ENCODE assay signal across 19 cellular contexts in genomic region chr2:3180082-3180908, GRCh38.
A peak's percentile ranks its signal among the peaks of the same experiment; 100 is the strongest.
DNase-seq lines count a peak whose midpoint lies in the region; ATAC-seq, FAIRE-seq and TF ChIP-seq lines count a peak whose summit lies in the region.
"Had no signal": no experiment of that assay in that cellular context is flagged by ENCODE, and none has a peak within 500 bp of the region (broad histone marks: within the 10 kb centered on the region; RNA-seq: fewer than 3 reads in every experiment).

No MANE protein-coding gene starts in this region.

- H3K9me3 Mint-ChIP-seq in activated T-cell treated with anti-CD3 and anti-CD28 coated beads, Interleukin-2, amount 50 U/mL, for 4 hours: no peaks in the 10 kb centered on the region
- H3K9me3 Mint-ChIP-seq: activated naive CD4-positive, alpha-beta T cell treated with anti-CD3 and anti-CD28 coated beads for 36 hours; CD4-positive, alpha-beta T cell; stimulated activated naive CD8-positive, alpha-beta T cell treated with anti-CD3 and anti-CD28 coated beads, Interleukin-15, Interleukin-2, amounts not matched to agents 100 ng/mL and 50 ng/mL, for 24 hours had no signal

- no peak overlapping the region for H3K9ac ChIP-seq in kidney (ENCODE audit: low read length in 2 of 2)

- intact Hi-C loops in kidney (cut with DNase I): no loop called here

- H3K4me1 Mint-ChIP-seq in activated T-cell treated with anti-CD3 and anti-CD28 coated beads, Interleukin-2, amount 50 U/mL, for 4 hours (ENCODE audit: low read depth): no peaks in the 10 kb centered on the region
- H3K4me1 Mint-ChIP-seq: activated CD8-positive, alpha-beta memory T cell treated with anti-CD3 and anti-CD28 coated beads, Interleukin-2, amount 10 ng/mL, durations not matched to agents 7 days and 5 days had no signal

- no peaks in the 10 kb centered on the region for H3K27me3 ChIP-seq in bronchial epithelial cell (ENCODE audit: control insufficient read depth, insufficient read depth, low read length)
- H3K27me3 ChIP-seq in small intestine (ENCODE audit: control insufficient read depth in 2 of 2, insufficient read depth in 2 of 2, low read length in 2 of 2): no peaks in the 10 kb centered on the region
- H3K27me3 ChIP-seq: uterus had no signal

- H3K4me3 ChIP-seq in bronchial epithelial cell (ENCODE audit: low read depth, low read length) (no peak overlapping the region), kidney (ENCODE audit: low read length in 2 of 2) (no peak overlapping the region), small intestine (ENCODE audit: low read depth in 1 of 2, low read length in 2 of 2) (no peak overlapping the region)
- H3K4me3 ChIP-seq: uterus had no signal

- no peak for TF ChIP-seq CTCF in bronchial epithelial cell (IDR thresholded peaks at IDR 0.05; ENCODE audit: insufficient read depth, low read length, severe bottlenecking)
- no peak for TF ChIP-seq CTCF in kidney (IDR thresholded peaks at IDR 0.05; ENCODE audit: borderline replicate concordance, extremely low read depth, insufficient read depth)

- ATAC-seq in activated T-cell treated with anti-CD3 and anti-CD28 coated beads, Interleukin-2, amount 50 U/mL, for 4 hours: peak; percentile 19 to 22
- ATAC-seq in HG03097 (IDR thresholded peaks at IDR 0.05; ENCODE audit: low FRiP score, unreplicated experiment): no peak
- ATAC-seq: activated CD8-positive, alpha-beta memory T cell treated with anti-CD3 and anti-CD28 coated beads, Interleukin-2, amount 10 ng/mL, durations not matched to agents 7 days and 5 days had no signal

- TF ChIP-seq POLR2A in erythroblast (IDR thresholded peaks at IDR 0.05; ENCODE audit: low read length): no peak

- no peak overlapping the region for H3K4me3 Mint-ChIP-seq in activated T-cell treated with anti-CD3 and anti-CD28 coated beads, Interleukin-2, amount 50 U/mL, for 4 hours
- H3K4me3 Mint-ChIP-seq: activated CD8-positive, alpha-beta memory T cell treated with anti-CD3 and anti-CD28 coated beads, Interleukin-2, amount 10 ng/mL, durations not matched to agents 7 days and 5 days; activated naive CD4-positive, alpha-beta T cell treated with anti-CD3 and anti-CD28 coated beads for 36 hours; brain; CD4-positive, alpha-beta T cell; stimulated activated naive CD8-positive, alpha-beta T cell treated with anti-CD3 and anti-CD28 coated beads, Interleukin-15, Interleukin-2, amounts not matched to agents 100 ng/mL and 50 ng/mL, for 24 hours had no signal

- no peaks in the 10 kb centered on the region for H3K27me3 Mint-ChIP-seq in activated T-cell treated with anti-CD3 and anti-CD28 coated beads, Interleukin-2, amount 50 U/mL, for 4 hours (ENCODE audit: low read depth)
- H3K27me3 Mint-ChIP-seq: activated CD8-positive, alpha-beta memory T cell treated with anti-CD3 and anti-CD28 coated beads, Interleukin-2, amount 10 ng/mL, durations not matched to agents 7 days and 5 days; brain; CD4-positive, alpha-beta T cell; stimulated activated naive CD8-positive, alpha-beta T cell treated with anti-CD3 and anti-CD28 coated beads, Interleukin-15, Interleukin-2, amounts not matched to agents 100 ng/mL and 50 ng/mL, for 24 hours had no signal

- H3K36me3 ChIP-seq in bronchial epithelial cell (ENCODE audit: control insufficient read depth, insufficient read depth, low read length) (no peaks in the 10 kb centered on the region), kidney (ENCODE audit: control insufficient read depth in 1 of 2, insufficient read depth in 2 of 2, low read length in 2 of 2) (no peaks in the 10 kb centered on the region), small intestine (ENCODE audit: control insufficient read depth in 2 of 2, insufficient read depth in 2 of 2, low read length in 2 of 2) (no peaks in the 10 kb centered on the region)
- H3K36me3 ChIP-seq: uterus had no signal

- H3K9me3 ChIP-seq in kidney (ENCODE audit: control insufficient read depth in 1 of 2, low read length in 2 of 2) (no peaks in the 10 kb centered on the region), small intestine (ENCODE audit: control insufficient read depth, low read depth) (no peaks in the 10 kb centered on the region)
- H3K9me3 ChIP-seq: uterus had no signal

- peaks cover 11% of the 10 kb centered on the region for H3K36me3 Mint-ChIP-seq in activated T-cell treated with anti-CD3 and anti-CD28 coated beads, Interleukin-2, amount 50 U/mL, for 4 hours (ENCODE audit: insufficient read depth)

- H3K27ac ChIP-seq in kidney (ENCODE audit: low read depth in 2 of 2, low read length in 2 of 2): no peak overlapping the region
- H3K27ac ChIP-seq in small intestine (ENCODE audit: low read depth in 1 of 2, low read length in 1 of 2): no peak overlapping the region
- H3K27ac ChIP-seq: uterus had no signal

- DNase-seq in activated T-cell treated with anti-CD3 and anti-CD28 coated beads, Interleukin-2, amount 50 U/mL, for 4 hours: no peak
- DNase-seq in activated T-cell treated with anti-CD3 and anti-CD28 coated beads for 4 hours (no peak), bronchial epithelial cell (ENCODE audit: low read depth) (peak; percentile 3), kidney (peak; percentile 32), small intestine (no peak), erythroblast (lab: John Stamatoyannopoulos, UW) (no peak), occipital lobe (lab: John Stamatoyannopoulos, UW) (no peak)
- DNase-seq: activated CD4-positive, CD25-positive, alpha-beta regulatory T cell; activated CD8-positive, alpha-beta memory T cell treated with anti-CD3 and anti-CD28 coated beads, Interleukin-2, amount 10 ng/mL, durations not matched to agents 7 days and 5 days; activated naive CD4-positive, alpha-beta T cell treated with anti-CD3 and anti-CD28 coated beads for 36 hours; CD4-positive, alpha-beta T cell; Kasumi-1; NCI-H1436 treated with DMSO at 0.1 percent for 48 hours; NCI-H226; T-helper 2 cell; uterus had no signal

- H3K4me1 ChIP-seq in kidney (ENCODE audit: control insufficient read depth in 1 of 2, insufficient read depth in 1 of 2, low read depth in 1 of 2, low read length in 2 of 2) (peaks cover 8 to 13% of the 10 kb centered on the region in 2 donors), small intestine (ENCODE audit: control insufficient read depth in 2 of 2, insufficient read depth in 1 of 2, low read depth in 1 of 2, low read length in 1 of 2) (no peaks in the 10 kb centered on the region)
- H3K4me1 ChIP-seq: uterus had no signal

- 84 to 88% (median 86%) methylated on average over 50 of the region's 50 CpGs for WGBS in small intestine, 3 donors

- FAIRE-seq in bronchial epithelial cell (lab: Jason Lieb, UNC): no peak
- FAIRE-seq in kidney (lab: Jason Lieb, UNC): no peak
- FAIRE-seq in small intestine (lab: Jason Lieb, UNC): peak; percentile 79

Comparison
In these comparisons a context has a peak if more than half of its experiments do, and no peak if none do; other contexts are left out.
1. DNase-seq: peak in bronchial epithelial cell (single experiment) and kidney (single experiment); none in activated T-cell treated with anti-CD3 and anti-CD28 coated beads, Interleukin-2, amount 50 U/mL, for 4 hours (single experiment), activated T-cell treated with anti-CD3 and anti-CD28 coated beads for 4 hours (single experiment), small intestine (single experiment), erythroblast (0 of 2) and occipital lobe (single experiment).